Comparison of ENCODE assay signal across 12 cellular contexts in genomic region chr16:12546918-12547607, GRCh38.
A peak's percentile ranks its signal among the peaks of the same experiment; 100 is the strongest.
DNase-seq lines count a peak whose midpoint lies in the region; ATAC-seq and TF ChIP-seq lines count a peak whose summit lies in the region.
"Had no signal": no experiment of that assay in that cellular context is flagged by ENCODE, and none has a peak within 500 bp of the region (broad histone marks: within the 10 kb centered on the region; RNA-seq: fewer than 3 reads in every experiment).

No MANE protein-coding gene starts in this region.

- peaks cover 91% of the 10 kb centered on the region for H3K4me1 Mint-ChIP-seq in activated T-cell treated with anti-CD3 and anti-CD28 coated beads, Interleukin-2, amount 50 U/mL, for 72 hours (ENCODE audit: low read depth)
- peaks cover 75% of the 10 kb centered on the region for H3K4me1 Mint-ChIP-seq in stimulated activated memory B cell treated with anti-CD40 and anti-IgM and Interleukin-4, amounts not matched to agents 10 μg/mL and 1 μg/mL and 100 μg/mL, for 72 hours
- no peaks in the 10 kb centered on the region for H3K4me1 Mint-ChIP-seq in osteocyte (ENCODE audit: unreplicated experiment)

- H3K27ac Mint-ChIP-seq in activated T-cell treated with anti-CD3 and anti-CD28 coated beads, Interleukin-2, amount 50 U/mL, for 72 hours = peak overlapping the region; percentile 82
- H3K27ac Mint-ChIP-seq in stimulated activated memory B cell treated with anti-CD40 and anti-IgM and Interleukin-4, amounts not matched to agents 10 μg/mL and 1 μg/mL and 100 μg/mL, for 72 hours = peak overlapping the region; percentile 87
- no peak overlapping the region for H3K27ac Mint-ChIP-seq in osteocyte (ENCODE audit: unreplicated experiment)

- H3K9me3 Mint-ChIP-seq in activated T-cell treated with anti-CD3 and anti-CD28 coated beads, Interleukin-2, amount 50 U/mL, for 72 hours = no peaks in the 10 kb centered on the region
- no peaks in the 10 kb centered on the region for H3K9me3 Mint-ChIP-seq in stimulated activated memory B cell treated with anti-CD40 and anti-IgM and Interleukin-4, amounts not matched to agents 10 μg/mL and 1 μg/mL and 100 μg/mL, for 72 hours
- H3K9me3 Mint-ChIP-seq in osteocyte (ENCODE audit: unreplicated experiment) = no peaks in the 10 kb centered on the region

- peaks cover under 1 to 5% of the 10 kb centered on the region in 2 donors for H3K36me3 Mint-ChIP-seq in activated T-cell treated with anti-CD3 and anti-CD28 coated beads, Interleukin-2, amount 50 U/mL, for 72 hours (ENCODE audit: insufficient read depth in 2 of 2)
- peaks cover 7% of the 10 kb centered on the region for H3K36me3 Mint-ChIP-seq in stimulated activated memory B cell treated with anti-CD40 and anti-IgM and Interleukin-4, amounts not matched to agents 10 μg/mL and 1 μg/mL and 100 μg/mL, for 72 hours
- no peaks in the 10 kb centered on the region for H3K36me3 Mint-ChIP-seq in osteocyte (ENCODE audit: unreplicated experiment)

- H3K4me3 Mint-ChIP-seq in activated T-cell treated with anti-CD3 and anti-CD28 coated beads, Interleukin-2, amount 50 U/mL, for 72 hours = peak overlapping the region; percentile 3 to 59
- no peak overlapping the region for H3K4me3 Mint-ChIP-seq in stimulated activated memory B cell treated with anti-CD40 and anti-IgM and Interleukin-4, amounts not matched to agents 10 μg/mL and 1 μg/mL and 100 μg/mL, for 72 hours
- H3K4me3 Mint-ChIP-seq in osteocyte (ENCODE audit: unreplicated experiment) = no peak overlapping the region

- TF ChIP-seq CTCF in osteocyte (IDR thresholded peaks at IDR 0.05) = no peak

- no peak for ATAC-seq in activated T-cell treated with anti-CD3 and anti-CD28 coated beads, Interleukin-2, amount 50 U/mL, for 72 hours (replicated peaks in 1 of 2)
- ATAC-seq in HG02571 (IDR thresholded peaks at IDR 0.05; ENCODE audit: unreplicated experiment) = peak; percentile 52
- ATAC-seq in stimulated activated memory B cell treated with anti-CD40 and anti-IgM and Interleukin-4, amounts not matched to agents 10 μg/mL and 1 μg/mL and 100 μg/mL, for 72 hours = peak; percentile 80

- DNase-seq in activated T-cell treated with anti-CD3 and anti-CD28 coated beads, Interleukin-2, amount 50 U/mL, for 72 hours = no peak
- DNase-seq in activated T-cell treated with anti-CD3 and anti-CD28 coated beads for 4 hours (no peak), M059J (ENCODE audit: low read depth) (peak; percentile 25), NCI-H1048 (lab: John Stamatoyannopoulos, UW) (no peak), inferior parietal cortex (ENCODE audit: extremely low spot score) (no peak), osteocyte (ENCODE audit: extremely low spot score, unreplicated experiment) (no peak)
- DNase-seq: activated CD4-positive, alpha-beta T cell treated with anti-CD3 and anti-CD28 coated beads for 48 hours; AML-193; pancreas; substantia nigra had no signal

- no peaks in the 10 kb centered on the region for H3K27me3 Mint-ChIP-seq in activated T-cell treated with anti-CD3 and anti-CD28 coated beads, Interleukin-2, amount 50 U/mL, for 72 hours (ENCODE audit: low read depth)
- H3K27me3 Mint-ChIP-seq in stimulated activated memory B cell treated with anti-CD40 and anti-IgM and Interleukin-4, amounts not matched to agents 10 μg/mL and 1 μg/mL and 100 μg/mL, for 72 hours = no peaks in the 10 kb centered on the region
- no peaks in the 10 kb centered on the region for H3K27me3 Mint-ChIP-seq in osteocyte (ENCODE audit: unreplicated experiment)

Comparison
In these comparisons a context has a peak if more than half of its experiments do, and no peak if none do; other contexts are left out.
1. ATAC-seq: peak in HG02571 (single experiment) and stimulated activated memory B cell treated with anti-CD40 and anti-IgM and Interleukin-4, amounts not matched to agents 10 μg/mL and 1 μg/mL and 100 μg/mL, for 72 hours (single experiment); none in activated T-cell treated with anti-CD3 and anti-CD28 coated beads, Interleukin-2, amount 50 U/mL, for 72 hours (0 of 2).
2. H3K4me3 Mint-ChIP-seq: peak in activated T-cell treated with anti-CD3 and anti-CD28 coated beads, Interleukin-2, amount 50 U/mL, for 72 hours (2 of 2); none in stimulated activated memory B cell treated with anti-CD40 and anti-IgM and Interleukin-4, amounts not matched to agents 10 μg/mL and 1 μg/mL and 100 μg/mL, for 72 hours (single experiment) and osteocyte (single experiment).